ENCODE assay signal across 8 cellular contexts in genomic region chr1:223133301-223133823, GRCh38. TPM values are rescaled to one million over a fixed set of nuclear protein-coding genes. Genes with fewer than 3 reads are reported as not detected.
DNase-seq lines count a peak whose midpoint lies in the region; ATAC-seq and TF ChIP-seq lines count a peak whose summit lies in the region.

No MANE protein-coding gene starts in this region.

- peaks cover 47% of the 10 kb centered on the region for H3K36me3 Mint-ChIP-seq in dendritic cell treated with granulocyte-macrophage colony-stimulating factor and Interleukin-4, amounts not matched to agents 40 ng/mL and 50 ng/mL, for 4 days (ENCODE audit: low read depth)

- H3K4me3 ChIP-seq in ovary, result peak overlapping the region; percentile 41

- no peaks in the 10 kb centered on the region for H3K36me3 ChIP-seq in ovary

- peak overlapping the region; percentile 56 for H3K4me3 Mint-ChIP-seq in dendritic cell treated with granulocyte-macrophage colony-stimulating factor and Interleukin-4, amounts not matched to agents 40 ng/mL and 50 ng/mL, for 4 days

- peak; percentile 12 for ATAC-seq in HG03135 (IDR thresholded peaks at IDR 0.05; ENCODE audit: unreplicated experiment)

- peaks cover 2% of the 10 kb centered on the region for H3K27me3 Mint-ChIP-seq in dendritic cell treated with granulocyte-macrophage colony-stimulating factor and Interleukin-4, amounts not matched to agents 40 ng/mL and 50 ng/mL, for 4 days

- intact Hi-C loops in dendritic cell treated with granulocyte-macrophage colony-stimulating factor and Interleukin-4, amounts not matched to agents 40 ng/mL and 50 ng/mL, for 4 days (cut with micrococcal nuclease), result loop anchor here (1.0 kb wide), 2 partner anchors 9 to 111 kb away; no protein-coding TSS in a partner anchor
- intact Hi-C loops in ovary (cut with DNase I), result loop anchor here in 1 of 4 donors (10.0 kb wide), 1 partner anchor 541 kb away; no protein-coding TSS in a partner anchor

- H3K9me3 Mint-ChIP-seq in dendritic cell treated with granulocyte-macrophage colony-stimulating factor and Interleukin-4, amounts not matched to agents 40 ng/mL and 50 ng/mL, for 4 days, result no peaks in the 10 kb centered on the region

- no peaks in the 10 kb centered on the region for H3K27me3 ChIP-seq in ovary

- peaks cover 11% of the 10 kb centered on the region for H3K4me1 ChIP-seq in ovary (ENCODE audit: insufficient read depth)

- no peak for TF ChIP-seq EP300 in ovary (IDR thresholded peaks at IDR 0.05)

- DNase-seq in GM10266 (ENCODE audit: extremely low spot score) (no peak), ovary (no peak), germinal center (ENCODE audit: low spot score) (no peak), HT-29 (ENCODE audit: low spot score) (no peak), ureter (ENCODE audit: low spot score) (no peak)
- no peak for DNase-seq in activated CD4-positive, CD25-positive, alpha-beta regulatory T cell treated with anti-CD3 and anti-CD28 coated beads, Interleukin-2, amount 50 U/mL, for 72 hours

- TF ChIP-seq POLR2A in ovary (IDR thresholded peaks at IDR 0.05), result no peak

- peak overlapping the region; percentile 24 for H3K27ac Mint-ChIP-seq in dendritic cell treated with granulocyte-macrophage colony-stimulating factor and Interleukin-4, amounts not matched to agents 40 ng/mL and 50 ng/mL, for 4 days

- H3K4me1 Mint-ChIP-seq in dendritic cell treated with granulocyte-macrophage colony-stimulating factor and Interleukin-4, amounts not matched to agents 40 ng/mL and 50 ng/mL, for 4 days (ENCODE audit: low read depth), result peaks cover 50% of the 10 kb centered on the region

- H3K27ac ChIP-seq in ovary, result peak overlapping the region in 1 of 2 donors; percentile 58

- 27 to 36% (median 30%) methylated on average over 15 of the region's 15 CpGs for WGBS in ovary, 3 donors

- peak; percentile 13 for TF ChIP-seq CTCF in GM10266 (IDR thresholded peaks at IDR 0.05; ENCODE audit: control insufficient read depth, insufficient read depth, low read depth, missing control alignments)
- peak in 1 of 3 donors; percentile 91 for TF ChIP-seq CTCF in ovary (IDR thresholded peaks at IDR 0.05)

- no peaks in the 10 kb centered on the region for H3K9me3 ChIP-seq in ovary

RNA-seq across cellular contexts. Expression of gene TLR5, which starts 9.7 kb away (rescaled TPM):
- total RNA-seq in ovary (10 to 100 TPM in 6 of 7 donors, 1 to 10 TPM in 1; 7.7 to 38.8 (median 29.3) TPM), ureter (24.7 TPM)
- polyA plus RNA-seq in ovary, result 10 to 100 TPM in 1 of 2 donors, 1 to 10 TPM in 1; 9.9 to 22.3 TPM
- total RNA-seq in HT-29 (2014; rRNA removed; shearing (Covaris generic)), result 0.08 and 0.38 TPM in 2 replicates
